Comparison of ENCODE assay signal across 21 cellular contexts in genomic region chr15:90877996-90878395, GRCh38.
"Had no signal": no experiment of that assay in that cellular context is flagged by ENCODE, and none has a peak within 500 bp of the region (broad histone marks: within the 10 kb centered on the region; RNA-seq: fewer than 3 reads in every experiment).

No MANE protein-coding gene starts in this region.

- H3K27me3 ChIP-seq: brain microvascular endothelial cell, right atrium auricular region, stomach, testis, upper lobe of left lung had no signal

- H3K27ac Mint-ChIP-seq: nephron, progenitor cell of endocrine pancreas, T-cell, WTC11 had no signal

- H3K4me3 Mint-ChIP-seq: nephron, T-cell, WTC11 had no signal

- H3K27me3 Mint-ChIP-seq: progenitor cell of endocrine pancreas, T-cell had no signal

- H3K9me3 Mint-ChIP-seq: nephron, T-cell, WTC11 had no signal

- H3K27ac ChIP-seq: brain microvascular endothelial cell, epithelial cell of prostate, right atrium auricular region, stomach, testis, upper lobe of left lung had no signal

- DNase-seq: activated CD4-positive, alpha-beta T cell treated with anti-CD3 and anti-CD28 coated beads, Interleukin-2, amount 50 U/mL, for 1 hour; activated CD8-positive, alpha-beta memory T cell treated with anti-CD3 and anti-CD28 coated beads, Interleukin-2, amount 50 U/mL, for 4 hours; activated effector memory CD4-positive, alpha-beta T cell treated with Interleukin-2 at 50 U/mL for 16 hours; anterior cingulate cortex; brain microvascular endothelial cell; effector memory CD4-positive, alpha-beta T cell; foreskin melanocyte; head of caudate nucleus; mesenchymal stem cell; SHP77; SK-N-SH; stimulated activated CD4-positive, alpha-beta T cell treated with anti-CD3 and anti-CD28 coated beads, Interleukin-4, amount 100 ng/mL, for 4 hours; stomach; T-cell; testis had no signal

- H3K9me3 ChIP-seq: right atrium auricular region, SK-N-SH, stomach, testis, upper lobe of left lung had no signal

- ATAC-seq: T-cell, WTC11 had no signal
